Comparison of ENCODE assay signal across 24 cellular contexts in the genomic region with DNA sequence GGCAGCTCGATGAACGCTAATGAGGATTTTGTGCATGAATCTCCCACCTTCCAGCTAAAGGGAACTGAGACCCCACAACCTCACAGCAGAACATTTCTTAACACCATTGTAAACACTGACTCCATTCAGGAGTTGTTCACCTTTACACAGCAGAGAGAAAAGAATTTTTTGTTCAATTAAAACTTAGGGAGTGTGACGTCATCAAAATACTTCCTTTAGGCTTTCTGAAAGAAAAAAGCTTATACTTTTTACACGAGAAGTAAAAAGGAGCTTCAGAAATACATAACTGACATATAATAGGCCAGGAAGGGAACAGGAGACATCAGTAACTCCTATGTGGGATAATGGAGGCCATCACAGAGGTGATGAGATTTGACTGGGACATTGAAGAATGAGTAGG.
DNase-seq lines count a peak whose midpoint lies in the region; ATAC-seq, FAIRE-seq and TF ChIP-seq lines count a peak whose summit lies in the region.
"Had no signal": no experiment of that assay in that cellular context is flagged by ENCODE, and none has a peak within 500 bp of the region (broad histone marks: within the 10 kb centered on the region; RNA-seq: fewer than 3 reads in every experiment).

No MANE protein-coding gene starts in this region.

- H3K4me1 ChIP-seq in HepG2 (ENCODE audit: insufficient read depth, low read length): peaks cover 44% of the 10 kb centered on the region
- H3K4me1 ChIP-seq in right lobe of liver: no peaks in the 10 kb centered on the region
- peaks cover 4% of the 10 kb centered on the region; the same call in 1 of the 2 replicates for H3K4me1 ChIP-seq in GM12878 (ENCODE audit: control insufficient read depth, insufficient read depth, low read length)
- no peaks in the 10 kb centered on the region for H3K4me1 ChIP-seq in neural progenitor cell
- H3K4me1 ChIP-seq in esophagus squamous epithelium: no peaks in the 10 kb centered on the region

- DNase-seq in HepG2 (ENCODE audit: low spot score): no peak
- DNase-seq in right lobe of liver: no peak
- no peak for DNase-seq in GM12878 (ENCODE audit: low read depth, low spot score)
- no peak for DNase-seq in neural progenitor cell (ENCODE audit: low spot score)
- no peak for DNase-seq in activated gamma-delta T cell treated with Interleukin-2 at 50 U/mL for 16 hours
- no peak for DNase-seq in activated naive CD4-positive, alpha-beta T cell treated with anti-CD3 and anti-CD28 coated beads, Interleukin-2, amount 50 U/mL, for 16 hours
- no peak for DNase-seq in esophagus squamous epithelium (lab: John Stamatoyannopoulos, UW)
- DNase-seq: AML-193; CD4-positive, alpha-beta T cell; CD8-positive, alpha-beta T cell; DMS 273 treated with DMSO at 0.1 percent for 48 hours; DMS153; DMS53; DMS79; DND-41; EL; GDM1 had no signal

- H3K27me3 Mint-ChIP-seq in neural progenitor cell (ENCODE audit: insufficient read depth, low read depth): peaks cover 6% of the 10 kb centered on the region
- H3K27me3 Mint-ChIP-seq: B cell; CD4-positive, alpha-beta T cell had no signal

- CTCF ChIA-PET in HepG2 (lab: Yijun Ruan, JAX; ENCODE audit: low intra/inter-chr PET ratio, low total read pairs): no interaction called here
- CTCF ChIA-PET in GM12878 (lab: Yijun Ruan, JAX): interaction anchor here (1.1 kb wide), 1 partner anchor 10 kb away, joined by 3 read pairs; no protein-coding TSS in a partner anchor

- no peaks in the 10 kb centered on the region for H3F3A ChIP-seq in neural progenitor cell (ENCODE audit: low read depth)

- intact Hi-C loops in HepG2 (cut with micrococcal nuclease; ENCODE audit: unreplicated experiment): no loop called here
- intact Hi-C loops in right lobe of liver (cut with DNase I): no loop called here
- intact Hi-C loops in GM12878 (cut with micrococcal nuclease; ENCODE audit: unreplicated experiment): no loop called here
- intact Hi-C loops in esophagus squamous epithelium (cut with DNase I): no loop called here

- H3K79me2 ChIP-seq in HepG2 (ENCODE audit: insufficient read depth, low read length) (no peaks in the 10 kb centered on the region), GM12878 (ENCODE audit: control insufficient read depth, insufficient read depth, low read length) (no peaks in the 10 kb centered on the region), neural progenitor cell (ENCODE audit: low read depth) (no peaks in the 10 kb centered on the region)

- no peaks in the 10 kb centered on the region for H3K36me3 ChIP-seq in HepG2 (replicated peaks in 1 of 2; ENCODE audit: control insufficient read depth in 1 of 2, insufficient read depth in 2 of 2, low read length in 2 of 2)
- no peaks in the 10 kb centered on the region for H3K36me3 ChIP-seq in right lobe of liver
- H3K36me3 ChIP-seq in GM12878 (ENCODE audit: control insufficient read depth in 2 of 2, insufficient read depth in 2 of 2, low read length in 1 of 2): no peaks in the 10 kb centered on the region
- no peaks in the 10 kb centered on the region for H3K36me3 ChIP-seq in neural progenitor cell
- H3K36me3 ChIP-seq in esophagus squamous epithelium: no peaks in the 10 kb centered on the region
- H3K36me3 ChIP-seq: BLaER1 treated with 17β-estradiol and CSF1 and Interleukin-3, amounts not matched to agents 10 nM and 100 nM had no signal

- SMC1A ChIA-PET in GM12878 (lab: Charles Lee; ENCODE audit: uncharacterized antibody, unreplicated experiment): interaction anchor here (0.8 to 1.3 kb wide), 6 partner anchors 9 to 104 kb away, joined by 3 to 5 read pairs (median 3); no protein-coding TSS in a partner anchor

- TF ChIP-seq POLR2A in HepG2 (IDR thresholded peaks at IDR 0.05; ENCODE audit: insufficient read depth in 1 of 2, low read depth in 2 of 2, low read length in 2 of 2): no peak
- TF ChIP-seq POLR2A in right lobe of liver (IDR thresholded peaks at IDR 0.05): no peak
- no peak for TF ChIP-seq POLR2A in GM12878 (IDR thresholded peaks at IDR 0.05; ENCODE audit: low read depth, low read length)
- no peak for TF ChIP-seq POLR2A in esophagus squamous epithelium (IDR thresholded peaks at IDR 0.05)

- H4K20me1 ChIP-seq in HepG2 (ENCODE audit: insufficient read depth, low read length): no peaks in the 10 kb centered on the region
- no peaks in the 10 kb centered on the region for H4K20me1 ChIP-seq in GM12878 (ENCODE audit: control insufficient read depth, insufficient read depth)
- H4K20me1 ChIP-seq in neural progenitor cell (ENCODE audit: low read depth): no peaks in the 10 kb centered on the region
- H4K20me1 ChIP-seq: BLaER1 treated with 17β-estradiol and CSF1 and Interleukin-3, amounts not matched to agents 10 nM and 100 nM had no signal

- H3K4me3 ChIP-seq in HepG2 (replicated peaks in 1 of 3; ENCODE audit: insufficient read depth in 1 of 3, low read depth in 2 of 3, low read length in 3 of 3) (no peak overlapping the region), right lobe of liver (no peak overlapping the region), GM12878 (no peak overlapping the region), neural progenitor cell (no peak overlapping the region), esophagus squamous epithelium (no peak overlapping the region)
- H3K4me3 ChIP-seq: A549; BLaER1 treated with 17β-estradiol and CSF1 and Interleukin-3, amounts not matched to agents 10 nM and 100 nM had no signal

- peaks cover 18% of the 10 kb centered on the region for H3K36me3 Mint-ChIP-seq in neural progenitor cell
- H3K36me3 Mint-ChIP-seq: CD8-positive, alpha-beta T cell had no signal

- H3K9me3 ChIP-seq in HepG2 (ENCODE audit: low read length) (no peaks in the 10 kb centered on the region), right lobe of liver (no peaks in the 10 kb centered on the region), GM12878 (replicated peaks; ENCODE audit: control insufficient read depth, insufficient read depth, low read length) (no peaks in the 10 kb centered on the region), neural progenitor cell (ENCODE audit: low read depth) (no peaks in the 10 kb centered on the region), esophagus squamous epithelium (no peaks in the 10 kb centered on the region)
- H3K9me3 ChIP-seq: A549 had no signal

- POLR2A ChIA-PET in HepG2 (lab: Yijun Ruan, JAX): interaction anchor here (0.8 kb wide), 2 partner anchors 11 to 101 kb away, joined by 3 to 4 read pairs; no protein-coding TSS in a partner anchor
- POLR2A ChIA-PET in GM12878 (lab: Charles Lee): no interaction called here

- no peak overlapping the region for H3K4me3 Mint-ChIP-seq in neural progenitor cell
- H3K4me3 Mint-ChIP-seq: B cell; CD4-positive, alpha-beta T cell; CD8-positive, alpha-beta T cell had no signal

- no TSS peak for BruUV-seq in HepG2 (replicated peaks; lab: Mats Ljungman, UMichigan)
- BruUV-seq in GM12878 (replicated peaks; lab: Mats Ljungman, UMichigan): no TSS peak

- H2AFZ ChIP-seq in HepG2 (ENCODE audit: low read length): no peak overlapping the region
- H2AFZ ChIP-seq in GM12878 (ENCODE audit: control insufficient read depth, low read depth, low read length): no peak overlapping the region
- no peak overlapping the region for H2AFZ ChIP-seq in neural progenitor cell (replicated peaks)

- no peak overlapping the region for H3K4me2 ChIP-seq in HepG2 (ENCODE audit: low read depth, low read length)
- no peak overlapping the region for H3K4me2 ChIP-seq in GM12878 (ENCODE audit: control insufficient read depth, insufficient read depth)
- H3K4me2 ChIP-seq in neural progenitor cell: no peak overlapping the region
- H3K4me2 ChIP-seq: A549; BLaER1 treated with 17β-estradiol and CSF1 and Interleukin-3, amounts not matched to agents 10 nM and 100 nM had no signal

- no peak for ATAC-seq in HepG2
- no peak for ATAC-seq in right lobe of liver
- no peak for ATAC-seq in GM12878
- ATAC-seq: A549; CD8-positive, alpha-beta T cell had no signal

- FAIRE-seq in HepG2 (lab: Jason Lieb, UNC): no peak
- no peak for FAIRE-seq in GM12878 (lab: Jason Lieb, UNC)
- FAIRE-seq: A549, GM12891, GM19239 had no signal

- H3K9ac ChIP-seq in HepG2 (ENCODE audit: insufficient read depth, low read depth, low read length) (no peak overlapping the region), GM12878 (ENCODE audit: control insufficient read depth, insufficient read depth, low read length) (no peak overlapping the region), neural progenitor cell (no peak overlapping the region)
- H3K9ac ChIP-seq: BLaER1 treated with 17β-estradiol and CSF1 and Interleukin-3, amounts not matched to agents 10 nM and 100 nM had no signal

- H3K4me1 Mint-ChIP-seq in neural progenitor cell: peaks cover 17% of the 10 kb centered on the region
- H3K4me1 Mint-ChIP-seq: B cell had no signal

- no peaks in the 10 kb centered on the region for H3K9me3 Mint-ChIP-seq in neural progenitor cell
- H3K9me3 Mint-ChIP-seq: CD4-positive, alpha-beta T cell; CD8-positive, alpha-beta T cell had no signal

- H3K27me3 ChIP-seq in HepG2 (ENCODE audit: control insufficient read depth in 1 of 2, insufficient read depth in 2 of 2, low read length in 2 of 2) (no peaks in the 10 kb centered on the region), right lobe of liver (no peaks in the 10 kb centered on the region), GM12878 (replicated peaks in 1 of 2; ENCODE audit: control insufficient read depth in 2 of 2, insufficient read depth in 2 of 2, low read length in 1 of 2) (no peaks in the 10 kb centered on the region), neural progenitor cell (no peaks in the 10 kb centered on the region), esophagus squamous epithelium (no peaks in the 10 kb centered on the region)
- H3K27me3 ChIP-seq: BLaER1 treated with 17β-estradiol and CSF1 and Interleukin-3, amounts not matched to agents 10 nM and 100 nM had no signal

- no peak for TF ChIP-seq RAD21 in HepG2 (CRISPR knock-in tag; IDR thresholded peaks at IDR 0.05)
- no peak for TF ChIP-seq RAD21 in GM12878 (IDR thresholded peaks at IDR 0.05; ENCODE audit: insufficient read depth, low read depth, low read length)

- in situ Hi-C loops in HepG2 (cut with HindIII; ENCODE audit: extremely low pct_ligation_motif_present, low pct_unique_long_range_greater_than_20kb): no loop called here
- in situ Hi-C loops in GM12878 (cut with MboI): no loop called here

- H3K27ac Mint-ChIP-seq in neural progenitor cell: peak overlapping the region; percentile 47
- H3K27ac Mint-ChIP-seq: B cell; CD4-positive, alpha-beta T cell; CD8-positive, alpha-beta T cell had no signal

- H3K27ac ChIP-seq in HepG2 (ENCODE audit: extremely low read length, insufficient read depth, low read length) (no peak overlapping the region), right lobe of liver (no peak overlapping the region), GM12878 (ENCODE audit: control insufficient read depth, insufficient read depth) (no peak overlapping the region), neural progenitor cell (no peak overlapping the region), esophagus squamous epithelium (no peak overlapping the region)
- H3K27ac ChIP-seq: 22Rv1; A549; BLaER1 treated with 17β-estradiol and CSF1 and Interleukin-3, amounts not matched to agents 10 nM and 100 nM; C4-2B had no signal

- 82% methylated on average over 4 of the region's 4 CpGs for WGBS in HepG2 (ENCODE audit: low lambda C conversion rate)
- 82% methylated on average over 4 of the region's 4 CpGs for WGBS in right lobe of liver (ENCODE audit: insufficient coverage, low coverage, low lambda C conversion rate, missing lambda C conversion rate)
- 45% methylated on average over 4 of the region's 4 CpGs for WGBS in GM12878 (ENCODE audit: insufficient coverage, insufficient replicate concordance, low lambda C conversion rate, missing lambda C conversion rate)
- 78 to 97% methylated on average over 4 of the region's 4 CpGs for WGBS in esophagus squamous epithelium, 2 donors

- no peak for TF ChIP-seq CTCF in HepG2 (CRISPR knock-in tag; IDR thresholded peaks at IDR 0.05)
- no peak for TF ChIP-seq CTCF in right lobe of liver (IDR thresholded peaks at IDR 0.05)
- TF ChIP-seq CTCF in GM12878 (IDR thresholded peaks at IDR 0.05 in 2 of 3, conservative IDR thresholded peaks at IDR 0.05 in 1 of 3; ENCODE audit: control insufficient read depth in 2 of 3, extremely low read depth in 1 of 3, insufficient read depth in 1 of 3, low read depth in 3 of 3, low read length in 3 of 3): no peak
- no peak for TF ChIP-seq CTCF in neural progenitor cell (IDR thresholded peaks at IDR 0.05)
- TF ChIP-seq CTCF in esophagus squamous epithelium (IDR thresholded peaks at IDR 0.05): no peak

- RAD21 ChIA-PET in GM12878 (lab: Charles Lee; ENCODE audit: unreplicated experiment): interaction anchor here (0.8 kb wide), 1 partner anchor 52 kb away, joined by 4 read pairs; no protein-coding TSS in a partner anchor

- TF ChIP-seq EP300 in HepG2 (IDR thresholded peaks at IDR 0.05; ENCODE audit: low read depth in 2 of 2, low read length in 2 of 2) (no peak), HepG2 (CRISPR knock-in tag; IDR thresholded peaks at IDR 0.05; ENCODE audit: borderline replicate concordance) (no peak), GM12878 (IDR thresholded peaks at IDR 0.05; ENCODE audit: borderline replicate concordance in 1 of 2, control insufficient read depth in 1 of 2, low read depth in 2 of 2, low read length in 2 of 2) (no peak)
